Comparison of ENCODE assay signal across 8 cellular contexts in genomic region chr7:76728571-76728974, GRCh38.
DNase-seq lines count a peak whose midpoint lies in the region; TF ChIP-seq lines count a peak whose summit lies in the region.
"Not testable (repeated sequence)": the region's sequence is repeated elsewhere in the genome, so short reads cannot be mapped to it uniquely, and the experiment has no call there.

No MANE protein-coding gene starts in this region.

- H3K9me3 ChIP-seq in HUES48 (ENCODE audit: control insufficient read depth, insufficient read depth, low read length); iPS-20b (ENCODE audit: insufficient read depth, low read depth, low read length): not testable (repeated sequence)

- not testable (repeated sequence) for H3K9me3 Mint-ChIP-seq in endothelial cell (ENCODE audit: unreplicated experiment); neural crest cell; type B pancreatic cell

- not testable (repeated sequence) for H3K4me1 Mint-ChIP-seq in endothelial cell (ENCODE audit: unreplicated experiment); neural crest cell; type B pancreatic cell (ENCODE audit: unreplicated experiment)

- CTCF ChIA-PET in RWPE1 (lab: Yijun Ruan, JAX): not testable (repeated sequence)

- not testable (repeated sequence) for H3K36me3 Mint-ChIP-seq in endothelial cell (ENCODE audit: low read depth, unreplicated experiment); neural crest cell (ENCODE audit: low read depth); type B pancreatic cell

- POLR2A ChIA-PET in RWPE1 (lab: Yijun Ruan, JAX; ENCODE audit: low non-redundant PET): not testable (repeated sequence)

- H3K27ac Mint-ChIP-seq in endothelial cell (ENCODE audit: unreplicated experiment): not testable (repeated sequence)
- H3K27ac Mint-ChIP-seq in neural crest cell (ENCODE audit: unreplicated experiment) (peak overlapping the region; percentile 97), type B pancreatic cell (peak overlapping the region; percentile 76)

- not testable (repeated sequence) for TF ChIP-seq CTCF in RWPE1 (conservative IDR thresholded peaks at IDR 0.05; ENCODE audit: low read depth); endothelial cell (IDR thresholded peaks at IDR 0.05; ENCODE audit: unreplicated experiment); neural crest cell (conservative IDR thresholded peaks at IDR 0.05); type B pancreatic cell (conservative IDR thresholded peaks at IDR 0.05)

- peak overlapping the region; percentile 44; the same call in 1 of the 2 replicates for H3K9ac ChIP-seq in HUES48 (ENCODE audit: low read depth, low read length)
- peak overlapping the region; percentile 59; the same call in 1 of the 2 replicates for H3K9ac ChIP-seq in iPS-20b (ENCODE audit: low read depth, low read length)

- not testable (repeated sequence) for H3K36me3 ChIP-seq in HUES48 (ENCODE audit: control insufficient read depth, insufficient read depth, low read length); iPS-20b (ENCODE audit: insufficient read depth, low read depth, low read length)

- H3K27me3 Mint-ChIP-seq in endothelial cell (ENCODE audit: unreplicated experiment); neural crest cell (ENCODE audit: low read depth); type B pancreatic cell: not testable (repeated sequence)

- DNase-seq in COR-L47 (lab: John Stamatoyannopoulos, UW) (peak; percentile 44), NCI-H2171 (lab: John Stamatoyannopoulos, UW) (peak; percentile 2), neural crest cell (ENCODE audit: low read depth, low spot score) (peak; percentile 14)
- not testable (repeated sequence) for DNase-seq in RWPE1 (ENCODE audit: low spot score); endothelial cell (ENCODE audit: low spot score); type B pancreatic cell (ENCODE audit: extremely low spot score, unreplicated experiment)

- peak overlapping the region; percentile 47; the same call in 1 of the 2 replicates for H3K4me3 ChIP-seq in HUES48 (ENCODE audit: low read depth, low read length)
- not testable (repeated sequence) for H3K4me3 ChIP-seq in iPS-20b (ENCODE audit: low read length)

- H3K4me3 Mint-ChIP-seq in endothelial cell (ENCODE audit: unreplicated experiment) (peak overlapping the region; percentile 59), neural crest cell (peak overlapping the region; percentile 88), type B pancreatic cell (peak overlapping the region; percentile 83)

- not testable (repeated sequence) for H3K27me3 ChIP-seq in HUES48 (ENCODE audit: control insufficient read depth, insufficient read depth, low read length); iPS-20b (ENCODE audit: insufficient read depth, low read length)

- not testable (repeated sequence) for H3K4me1 ChIP-seq in HUES48 (ENCODE audit: control insufficient read depth, insufficient read depth, low read length); iPS-20b (ENCODE audit: insufficient read depth, low read length)

- H3K27ac ChIP-seq in HUES48 (ENCODE audit: low read depth, low read length) (peak overlapping the region; percentile 20), RWPE1 (peak overlapping the region; percentile 96)
- not testable (repeated sequence) for H3K27ac ChIP-seq in iPS-20b (ENCODE audit: low read length)
